ENCODE assay signal across 15 cellular contexts in the genomic region with DNA sequence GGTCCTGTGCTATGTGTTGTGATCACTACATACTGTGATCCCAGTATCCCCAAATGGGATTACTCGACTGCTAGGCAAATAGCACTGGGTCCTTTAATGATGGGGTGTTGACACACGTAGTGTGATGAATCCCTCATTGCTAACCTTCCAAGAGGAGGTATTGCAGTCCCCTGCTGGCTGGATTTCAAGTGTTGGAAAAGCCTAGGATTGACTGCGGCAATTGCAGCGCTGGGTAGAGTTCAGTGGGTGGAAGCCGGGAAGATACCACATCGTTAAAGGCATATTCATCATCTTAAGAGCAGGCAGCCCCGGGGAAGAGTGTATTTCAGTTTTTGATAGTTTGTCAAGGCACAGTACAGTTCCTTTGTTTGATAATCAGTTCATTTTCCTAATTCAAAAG.
DNase-seq lines count a peak whose midpoint lies in the region; ATAC-seq and TF ChIP-seq lines count a peak whose summit lies in the region.
"Had no signal": no experiment of that assay in that cellular context is flagged by ENCODE, and none has a peak within 500 bp of the region (broad histone marks: within the 10 kb centered on the region; RNA-seq: fewer than 3 reads in every experiment).

No MANE protein-coding gene starts in this region.

- H3F3A ChIP-seq in smooth muscle cell (ENCODE audit: low read depth) = no peaks in the 10 kb centered on the region

- ATAC-seq in HG02763 (IDR thresholded peaks at IDR 0.05; ENCODE audit: unreplicated experiment) = no peak

- no peak overlapping the region for H3K27ac Mint-ChIP-seq in endodermal cell

- no peak overlapping the region for H3K9ac ChIP-seq in endodermal cell (ENCODE audit: extremely low read depth, low read length, poor library complexity, severe bottlenecking)
- no peak overlapping the region for H3K9ac ChIP-seq in smooth muscle cell (ENCODE audit: low read depth)
- H3K9ac ChIP-seq: BLaER1 treated with 17β-estradiol and CSF1 and Interleukin-3, amounts not matched to agents 10 nM and 100 nM had no signal

- no peaks in the 10 kb centered on the region for H3K79me2 ChIP-seq in smooth muscle cell (ENCODE audit: low read depth)

- 94 to 95% methylated on average over 6 to 7 of the region's 7 CpGs for WGBS in endodermal cell (ENCODE audit: insufficient coverage in 1 of 2, insufficient read length in 1 of 2), 2 experiments
- WGBS in smooth muscle cell (ENCODE audit: low lambda C conversion rate) = 39% methylated on average over 7 of the region's 7 CpGs

- H3K9me3 Mint-ChIP-seq in endodermal cell = peaks cover 7% of the 10 kb centered on the region

- H3K27ac ChIP-seq in endodermal cell (ENCODE audit: low read depth, low read length) = no peak overlapping the region
- H3K27ac ChIP-seq in smooth muscle cell (ENCODE audit: low read depth) = peak overlapping the region; percentile 46
- H3K27ac ChIP-seq: BLaER1 treated with 17β-estradiol and CSF1 and Interleukin-3, amounts not matched to agents 10 nM and 100 nM; HL-60; PC-9 had no signal

- H2AFZ ChIP-seq in smooth muscle cell (ENCODE audit: low read depth) = peak overlapping the region; percentile 36
- H2AFZ ChIP-seq: PC-9 had no signal

- no peak overlapping the region for H3K4me3 ChIP-seq in endodermal cell (ENCODE audit: low read length)
- H3K4me3 ChIP-seq in smooth muscle cell = no peak overlapping the region
- H3K4me3 ChIP-seq: BLaER1 treated with 17β-estradiol and CSF1 and Interleukin-3, amounts not matched to agents 10 nM and 100 nM; PC-9 had no signal

- peak; percentile 0 for DNase-seq in NCI-H82 (lab: John Stamatoyannopoulos, UW)
- DNase-seq in NCI-H82 treated with DMSO at 0.1 percent for 48 hours (lab: John Stamatoyannopoulos, UW; ENCODE audit: unreplicated experiment) = no peak
- DNase-seq in NCI-H69 (lab: John Stamatoyannopoulos, UW) = peak; percentile 65
- no peak for DNase-seq in endodermal cell
- no peak for DNase-seq in smooth muscle cell (lab: John Stamatoyannopoulos, UW; ENCODE audit: unreplicated experiment)
- no peak for DNase-seq in GM10248 (ENCODE audit: extremely low spot score)
- DNase-seq in stimulated activated CD4-positive, alpha-beta T cell treated with anti-CD3 and anti-CD28 coated beads, Interleukin-1b, Interleukin-23, amount 100 ng/mL, for 48 hours = no peak
- DNase-seq: NCI-H1417 treated with DMSO at 0.1 percent for 48 hours, NCI-H226, NCI-H524 treated with DMSO at 0.1 percent for 48 hours, PC-9, SW 1271 had no signal

- H3K9me3 ChIP-seq in endodermal cell (ENCODE audit: control insufficient read depth, low read length) = no peaks in the 10 kb centered on the region
- no peaks in the 10 kb centered on the region for H3K9me3 ChIP-seq in smooth muscle cell (replicated peaks; ENCODE audit: low read depth)

- no peaks in the 10 kb centered on the region for H3K36me3 ChIP-seq in endodermal cell (ENCODE audit: control insufficient read depth, insufficient read depth, low read length)
- no peaks in the 10 kb centered on the region for H3K36me3 ChIP-seq in smooth muscle cell (ENCODE audit: low read depth)
- H3K36me3 ChIP-seq: BLaER1 treated with 17β-estradiol and CSF1 and Interleukin-3, amounts not matched to agents 10 nM and 100 nM had no signal

- TF ChIP-seq CTCF in endodermal cell (conservative IDR thresholded peaks at IDR 0.05) (peak; percentile 21), smooth muscle cell (IDR thresholded peaks at IDR 0.05; ENCODE audit: borderline replicate concordance, insufficient read depth, poor library complexity, severe bottlenecking) (no peak), GM10248 (IDR thresholded peaks at IDR 0.05; ENCODE audit: control extremely low read depth, extremely low read depth, low read depth, missing control alignments) (no peak)

- H3K27me3 Mint-ChIP-seq in endodermal cell (ENCODE audit: insufficient read depth) = peaks cover 6% of the 10 kb centered on the region

- CTCF ChIA-PET in GM10248 (lab: Yijun Ruan, JAX) = no interaction called here

- no peak overlapping the region for H3K4me2 ChIP-seq in smooth muscle cell
- H3K4me2 ChIP-seq: BLaER1 treated with 17β-estradiol and CSF1 and Interleukin-3, amounts not matched to agents 10 nM and 100 nM; PC-9 had no signal

- no peaks in the 10 kb centered on the region for H3K27me3 ChIP-seq in endodermal cell (ENCODE audit: control insufficient read depth, insufficient read depth, low read length, poor library complexity, severe bottlenecking)
- no peaks in the 10 kb centered on the region for H3K27me3 ChIP-seq in smooth muscle cell (ENCODE audit: low read depth)
- H3K27me3 ChIP-seq: BLaER1 treated with 17β-estradiol and CSF1 and Interleukin-3, amounts not matched to agents 10 nM and 100 nM had no signal

- H3K4me1 ChIP-seq in endodermal cell (ENCODE audit: control insufficient read depth, insufficient read depth, low read length) (peaks cover 4% of the 10 kb centered on the region), smooth muscle cell (ENCODE audit: low read depth) (no peaks in the 10 kb centered on the region)

- no peaks in the 10 kb centered on the region for H3K36me3 Mint-ChIP-seq in endodermal cell (ENCODE audit: low read depth)

- POLR2A ChIA-PET in GM10248 (lab: Yijun Ruan, JAX) = no interaction called here

- H3K4me3 Mint-ChIP-seq in endodermal cell = no peak overlapping the region

- H3K4me1 Mint-ChIP-seq in endodermal cell = peaks cover 6% of the 10 kb centered on the region

- no peaks in the 10 kb centered on the region for H4K20me1 ChIP-seq in smooth muscle cell (ENCODE audit: low read depth)
- H4K20me1 ChIP-seq: BLaER1 treated with 17β-estradiol and CSF1 and Interleukin-3, amounts not matched to agents 10 nM and 100 nM had no signal

Comparison
In these comparisons a context has a peak if more than half of its experiments do, and no peak if none do; other contexts are left out.
1. DNase-seq: peak in NCI-H82 (single experiment) and NCI-H69 (single experiment); none in NCI-H82 treated with DMSO at 0.1 percent for 48 hours (single experiment), endodermal cell (single experiment), smooth muscle cell (single experiment), GM10248 (single experiment) and stimulated activated CD4-positive, alpha-beta T cell treated with anti-CD3 and anti-CD28 coated beads, Interleukin-1b, Interleukin-23, amount 100 ng/mL, for 48 hours (single experiment).